Comparison of ENCODE assay signal across 1 cellular context in the genomic region with DNA sequence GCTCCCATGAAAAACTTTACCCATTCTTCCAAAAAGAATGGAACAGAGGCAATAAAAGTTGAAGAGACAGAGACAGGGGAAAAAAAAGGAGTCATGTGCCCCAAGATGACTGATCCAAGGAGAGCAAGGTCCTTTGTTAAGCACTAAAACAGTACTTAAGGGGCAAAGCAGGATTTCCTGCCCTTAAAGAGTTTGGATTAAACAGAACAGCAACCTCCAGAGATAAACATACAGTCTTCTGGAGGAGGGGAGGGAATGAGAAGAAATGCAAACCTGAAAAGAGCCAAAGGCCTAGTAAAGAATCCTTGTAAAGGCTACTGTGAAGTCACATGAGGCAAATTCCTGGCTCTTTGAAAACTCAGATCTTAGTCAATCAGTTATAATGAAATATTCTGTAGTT.
TF ChIP-seq lines count a peak whose summit lies in the region.

No MANE protein-coding gene starts in this region.

TF ChIP-seq in IMR-90, 13 proteins besides CTCF, POLR2A, EP300 and RAD21:
- TF ChIP-seq NFE2L2 (IDR thresholded peaks at IDR 0.05; ENCODE audit: low read depth, low read length) (no peak), CEBPB (IDR thresholded peaks at IDR 0.05; ENCODE audit: low read depth, low read length) (no peak), CHD1 (IDR thresholded peaks at IDR 0.05; ENCODE audit: low read depth, low read length) (no peak), FOS (IDR thresholded peaks at IDR 0.05; ENCODE audit: low read depth, low read length) (no peak), RCOR1 (IDR thresholded peaks at IDR 0.05; ENCODE audit: insufficient replicate concordance, low read length) (no peak)
- TF ChIP-seq, protein P1, sequence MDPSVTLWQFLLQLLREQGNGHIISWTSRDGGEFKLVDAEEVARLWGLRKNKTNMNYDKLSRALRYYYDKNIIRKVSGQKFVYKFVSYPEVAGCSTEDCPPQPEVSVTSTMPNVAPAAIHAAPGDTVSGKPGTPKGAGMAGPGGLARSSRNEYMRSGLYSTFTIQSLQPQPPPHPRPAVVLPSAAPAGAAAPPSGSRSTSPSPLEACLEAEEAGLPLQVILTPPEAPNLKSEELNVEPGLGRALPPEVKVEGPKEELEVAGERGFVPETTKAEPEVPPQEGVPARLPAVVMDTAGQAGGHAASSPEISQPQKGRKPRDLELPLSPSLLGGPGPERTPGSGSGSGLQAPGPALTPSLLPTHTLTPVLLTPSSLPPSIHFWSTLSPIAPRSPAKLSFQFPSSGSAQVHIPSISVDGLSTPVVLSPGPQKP (IDR thresholded peaks at IDR 0.05; ENCODE audit: borderline replicate concordance, low read depth, low read length), result no peak
- TF ChIP-seq, protein P2, sequence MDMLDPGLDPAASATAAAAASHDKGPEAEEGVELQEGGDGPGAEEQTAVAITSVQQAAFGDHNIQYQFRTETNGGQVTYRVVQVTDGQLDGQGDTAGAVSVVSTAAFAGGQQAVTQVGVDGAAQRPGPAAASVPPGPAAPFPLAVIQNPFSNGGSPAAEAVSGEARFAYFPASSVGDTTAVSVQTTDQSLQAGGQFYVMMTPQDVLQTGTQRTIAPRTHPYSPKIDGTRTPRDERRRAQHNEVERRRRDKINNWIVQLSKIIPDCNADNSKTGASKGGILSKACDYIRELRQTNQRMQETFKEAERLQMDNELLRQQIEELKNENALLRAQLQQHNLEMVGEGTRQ (IDR thresholded peaks at IDR 0.05; ENCODE audit: low read depth, low read length), result no peak
